Comparison of ENCODE assay signal across 9 cellular contexts in genomic region chr9:71490810-71491209, GRCh38.
DNase-seq lines count a peak whose midpoint lies in the region; ATAC-seq and TF ChIP-seq lines count a peak whose summit lies in the region.
"Had no signal": no experiment of that assay in that cellular context is flagged by ENCODE, and none has a peak within 500 bp of the region (broad histone marks: within the 10 kb centered on the region; RNA-seq: fewer than 3 reads in every experiment).

No MANE protein-coding gene starts in this region.

- in situ Hi-C loops in SK-MEL-5 (cut with HindIII; ENCODE audit: low pct_unique_long_range_greater_than_20kb, low sequenced_read_pairs) = no loop called here

- H3K27me3 ChIP-seq in BE2C = no peaks in the 10 kb centered on the region

- no peaks in the 10 kb centered on the region for H3K9me3 ChIP-seq in BE2C
- H3K9me3 ChIP-seq: SJCRH30 had no signal

- peak; percentile 79 for ATAC-seq in left lobe of liver

- peak; percentile 7 for DNase-seq in GM03348 (ENCODE audit: low spot score)
- no peak for DNase-seq in HFF-Myc (ENCODE audit: extremely low read depth, low read depth)
- DNase-seq in SK-MEL-5 (ENCODE audit: low read depth, low spot score) = peak; percentile 48
- no peak for DNase-seq in left lobe of liver (ENCODE audit: low spot score)
- no peak for DNase-seq in NCI-H446 (lab: John Stamatoyannopoulos, UW)
- no peak for DNase-seq in BE2C
- DNase-seq in glomerular visceral epithelial cell (ENCODE audit: extremely low spot score) = no peak
- no peak for DNase-seq in T1000 (lab: John Stamatoyannopoulos, UW)

- no peak overlapping the region for H3K4me3 ChIP-seq in HFF-Myc (replicated peaks; ENCODE audit: low read depth, low read length)
- no peak overlapping the region for H3K4me3 ChIP-seq in BE2C (ENCODE audit: low read depth, low read length)
- H3K4me3 ChIP-seq: SJCRH30 had no signal

- TF ChIP-seq CTCF in HFF-Myc (IDR thresholded peaks at IDR 0.05; ENCODE audit: low read depth, low read length, missing control alignments) (peak; percentile 27), BE2C (IDR thresholded peaks at IDR 0.05; ENCODE audit: low read depth, low read length) (no peak)

- H3K36me3 ChIP-seq in BE2C = no peaks in the 10 kb centered on the region
- H3K36me3 ChIP-seq: SJCRH30 had no signal

- no peaks in the 10 kb centered on the region for H3K4me1 ChIP-seq in BE2C
- H3K4me1 ChIP-seq: SJCRH30 had no signal

Comparison
In these comparisons a context has a peak if more than half of its experiments do, and no peak if none do; other contexts are left out.
1. DNase-seq: peak in GM03348 (single experiment) and SK-MEL-5 (single experiment); none in HFF-Myc (single experiment), left lobe of liver (single experiment), NCI-H446 (0 of 2), BE2C (single experiment), glomerular visceral epithelial cell (single experiment) and T1000 (single experiment).